ENCODE assay signal across 13 cellular contexts in the genomic region with DNA sequence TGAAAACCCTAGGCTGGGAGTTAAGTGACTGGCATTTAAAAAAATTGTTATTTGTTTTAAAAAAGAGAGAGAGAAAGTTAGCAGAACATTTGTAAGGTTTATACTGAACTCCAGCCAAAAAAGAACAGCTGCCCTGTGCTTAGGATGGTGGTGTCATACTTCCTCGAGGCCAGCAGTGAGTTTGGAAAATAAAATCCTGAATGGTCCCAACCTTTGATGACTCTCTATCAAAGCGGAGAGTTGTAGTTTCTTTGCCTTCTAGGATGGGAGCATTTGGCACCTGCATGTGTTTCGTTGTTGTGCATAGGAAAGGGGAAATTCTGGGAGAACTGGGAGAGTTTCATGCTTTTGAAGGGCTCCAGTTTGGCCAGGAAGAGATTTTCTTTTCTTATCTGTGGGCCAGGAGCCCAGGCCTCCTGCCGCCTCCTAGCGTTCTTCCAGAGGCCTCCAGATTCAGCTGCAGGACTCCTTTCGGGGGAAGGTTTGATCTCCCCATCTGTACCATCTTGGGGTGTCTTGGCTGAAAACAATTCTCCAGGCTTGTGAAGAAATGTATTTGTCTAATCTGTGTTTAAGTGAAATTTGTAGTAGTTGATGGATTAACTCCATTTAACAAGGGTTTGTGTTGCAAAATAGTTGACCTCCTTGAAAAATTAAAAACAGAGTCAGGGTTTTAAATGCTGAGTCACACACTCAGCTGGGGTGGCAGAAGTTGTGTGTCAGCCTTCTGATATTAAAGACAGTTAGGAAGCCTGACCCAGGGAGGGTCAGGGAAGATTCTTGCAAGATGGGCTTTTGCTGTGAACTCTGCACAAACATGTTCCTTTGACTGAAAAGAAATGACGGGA.
DNase-seq lines count a peak whose midpoint lies in the region; ATAC-seq and TF ChIP-seq lines count a peak whose summit lies in the region.
"Had no signal": no experiment of that assay in that cellular context is flagged by ENCODE, and none has a peak within 500 bp of the region (broad histone marks: within the 10 kb centered on the region; RNA-seq: fewer than 3 reads in every experiment).

No MANE protein-coding gene starts in this region.

- H2AFZ ChIP-seq in hepatocyte = no peak overlapping the region

- H4K20me1 ChIP-seq in hepatocyte (ENCODE audit: insufficient read depth, poor library complexity, severe bottlenecking) = no peaks in the 10 kb centered on the region

- TF ChIP-seq CTCF in AG04450 (IDR thresholded peaks at IDR 0.05; ENCODE audit: low read depth, low read length) = peak; percentile 46
- no peak for TF ChIP-seq CTCF in LNCaP clone FGC (IDR thresholded peaks at IDR 0.05; ENCODE audit: control insufficient read depth, extremely low read depth, insufficient read depth)
- peak; percentile 7 for TF ChIP-seq CTCF in hepatocyte (IDR thresholded peaks at IDR 0.05; ENCODE audit: poor library complexity)
- no peak for TF ChIP-seq CTCF in GM10266 (IDR thresholded peaks at IDR 0.05; ENCODE audit: control insufficient read depth, insufficient read depth, low read depth, missing control alignments)

- H3K27ac ChIP-seq in AG04450 (ENCODE audit: low read depth, low read length) (peak overlapping the region; percentile 75), hepatocyte (no peak overlapping the region)

- no peaks in the 10 kb centered on the region for H3K9me3 ChIP-seq in AG04450 (ENCODE audit: control insufficient read depth, insufficient read depth, low read length)
- peaks cover 8% of the 10 kb centered on the region for H3K9me3 ChIP-seq in hepatocyte (ENCODE audit: low read depth)

- in situ Hi-C loops in G401 (cut with HindIII; ENCODE audit: low sequenced_read_pairs) = no loop called here

- no peaks in the 10 kb centered on the region for H3K4me1 ChIP-seq in hepatocyte (ENCODE audit: insufficient read depth)

- 79% methylated on average over 7 of the region's 7 CpGs for WGBS in hepatocyte (ENCODE audit: low lambda C conversion rate, missing lambda C conversion rate)

- H3K27me3 ChIP-seq in AG04450 (ENCODE audit: control insufficient read depth, insufficient read depth, low read length) (no peaks in the 10 kb centered on the region), hepatocyte (no peaks in the 10 kb centered on the region)

- no peak overlapping the region for H3K4me2 ChIP-seq in hepatocyte

- DNase-seq in AG04450 (ENCODE audit: low read depth, low spot score) (peak; percentile 18), LNCaP clone FGC (ENCODE audit: low read depth) (peak; percentile 31), dedifferentiated amniotic fluid mesenchymal stem cell (ENCODE audit: extremely low spot score) (peak; percentile 19), hepatocyte (ENCODE audit: low spot score) (no peak), GM10266 (ENCODE audit: extremely low spot score) (no peak), G401 (ENCODE audit: low spot score) (no peak)
- DNase-seq: AML-193; DMS53; effector CD8-positive, alpha-beta T cell; stimulated activated CD4-positive, alpha-beta T cell treated with anti-CD3 and anti-CD28 coated beads, Interleukin-2, amount 100 ng/mL, for 48 hours; stimulated activated naive CD4-positive, alpha-beta T cell had no signal

- H3K4me3 ChIP-seq in AG04450 (ENCODE audit: low read depth, low read length) = no peak overlapping the region
- no peak overlapping the region for H3K4me3 ChIP-seq in LNCaP clone FGC (ENCODE audit: low read depth, low read length)
- no peak overlapping the region for H3K4me3 ChIP-seq in hepatocyte

- POLR2A ChIA-PET in AG04450 (lab: Yijun Ruan, JAX) = no interaction called here

- CTCF ChIA-PET in AG04450 (lab: Charles Lee) = interaction anchor here (4.1 kb wide), 1 partner anchor 124 kb away, joined by 14 read pairs; no protein-coding TSS in a partner anchor

- no peaks in the 10 kb centered on the region for H3K9me2 ChIP-seq in hepatocyte (replicated peaks; ENCODE audit: insufficient read depth)

- no peaks in the 10 kb centered on the region for H3K36me3 ChIP-seq in hepatocyte (replicated peaks; ENCODE audit: insufficient read depth, low read depth)

- no peaks in the 10 kb centered on the region for H3K79me2 ChIP-seq in hepatocyte

- ATAC-seq in GM18519 (IDR thresholded peaks at IDR 0.05; ENCODE audit: low FRiP score, unreplicated experiment) = no peak
- no peak for ATAC-seq in HG03469 (IDR thresholded peaks at IDR 0.05; ENCODE audit: unreplicated experiment)

Comparison
In these comparisons a context has a peak if more than half of its experiments do, and no peak if none do; other contexts are left out.
1. DNase-seq: peak in AG04450 (single experiment), LNCaP clone FGC (single experiment) and dedifferentiated amniotic fluid mesenchymal stem cell (single experiment); none in hepatocyte (single experiment), GM10266 (single experiment) and G401 (single experiment).
2. CTCF ChIP-seq: peak in AG04450 (single experiment) and hepatocyte (single experiment); none in LNCaP clone FGC (single experiment) and GM10266 (single experiment).